25 cellular contexts compared by ENCODE assay signal in genomic region chr19:28987177-28987576, GRCh38.
"Had no signal": no experiment of that assay in that cellular context is flagged by ENCODE, and none has a peak within 500 bp of the region (broad histone marks: within the 10 kb centered on the region; RNA-seq: fewer than 3 reads in every experiment).

No MANE protein-coding gene starts in this region.

- H3K36me3 ChIP-seq: neural progenitor cell, right lobe of liver, sigmoid colon, stomach, thoracic aorta, thyroid gland, tibial nerve, upper lobe of left lung, vagina had no signal

- DNase-seq: natural killer cell; nucleus accumbens; posterior cingulate gyrus; psoas muscle; right cardiac atrium; right lobe of liver; sigmoid colon; small intestine; stimulated activated CD4-positive, alpha-beta T cell treated with anti-CD3 and anti-CD28 coated beads, Interleukin-15, amount 100 ng/mL, for 24 hours; stimulated activated CD4-positive, alpha-beta T cell treated with anti-CD3 and anti-CD28 coated beads, Interleukin-2, amount 100 ng/mL, for 24 hours; stimulated activated CD4-positive, alpha-beta T cell treated with anti-CD3 and anti-CD28 coated beads, Interleukin-2, amount 100 ng/mL, for 48 hours; stimulated activated CD4-positive, alpha-beta T cell treated with anti-CD3 and anti-CD28 coated beads, Interleukin-4, amount 100 ng/mL, for 24 hours; stimulated activated naive B cell treated with anti-CD40 and anti-IgM and Interleukin-4, amounts not matched to agents 10 μg/mL and 1 μg/mL and 100 μg/mL, for 72 hours; stimulated activated naive CD4-positive, alpha-beta T cell treated with Interleukin-2 at 50 U/mL for 16 hours; stomach; thyroid gland; trophoblast cell had no signal

- H3K27me3 ChIP-seq: neural progenitor cell, right lobe of liver, sigmoid colon, thyroid gland, tibial nerve, upper lobe of left lung, vagina had no signal

- H3K27ac ChIP-seq: neural progenitor cell, parathyroid adenoma, psoas muscle, right lobe of liver, sigmoid colon, stomach, thoracic aorta, thyroid gland, tibial nerve, upper lobe of left lung, vagina had no signal

- ATAC-seq: natural killer cell; psoas muscle; right cardiac atrium; right lobe of liver; stimulated activated effector memory CD8-positive, alpha-beta T cell treated with anti-CD3 and anti-CD28 coated beads, Interleukin-12 subunit alpha, Interleukin-12 subunit beta, amount 100 ng/mL, for 72 hours; stimulated activated naive B cell treated with anti-CD40 and anti-IgM and Interleukin-4, amounts not matched to agents 10 μg/mL and 1 μg/mL and 100 μg/mL, for 72 hours had no signal

- H3K4me3 ChIP-seq: neural progenitor cell, psoas muscle, right lobe of liver, sigmoid colon, stomach, thoracic aorta, thyroid gland, tibial nerve, upper lobe of left lung, vagina had no signal

- H3K4me2 ChIP-seq: neural progenitor cell had no signal

- H3K9ac ChIP-seq: neural progenitor cell, parathyroid adenoma had no signal

- H3K4me1 ChIP-seq: psoas muscle, right lobe of liver, sigmoid colon, stomach, thyroid gland, tibial nerve, upper lobe of left lung, vagina had no signal

- FAIRE-seq: small intestine, urothelium cell line had no signal

- H3K9me3 ChIP-seq: psoas muscle, right lobe of liver, sigmoid colon, thoracic aorta, thyroid gland, upper lobe of left lung, vagina had no signal
